In genomic region chr11:72735495-72736027, GRCh38 we compare ENCODE assay signal across 8 cellular contexts. TPM values are rescaled to one million over a fixed set of nuclear protein-coding genes. Genes with fewer than 3 reads are reported as not detected.
A peak's percentile ranks its signal among the peaks of the same experiment; 100 is the strongest.
DNase-seq lines count a peak whose midpoint lies in the region; ATAC-seq and TF ChIP-seq lines count a peak whose summit lies in the region.

No MANE protein-coding gene starts in this region.

- peaks cover 13% of the 10 kb centered on the region for H3K4me1 ChIP-seq in DND-41 (ENCODE audit: insufficient read depth, low read length)
- H3K4me1 ChIP-seq in colonic mucosa = no peaks in the 10 kb centered on the region

- H3K4me3 Mint-ChIP-seq in natural killer cell = peak overlapping the region; percentile 40

- intact Hi-C loops in natural killer cell (cut with micrococcal nuclease) (loop anchor here (1.0 to 2.0 kb wide), 3 partner anchors 13 to 78 kb away; partner anchors contain the start of gene ARAP1), colonic mucosa (cut with DNase I) (no loop called here)

- peaks cover 73% of the 10 kb centered on the region for H3K79me2 ChIP-seq in DND-41 (ENCODE audit: insufficient read depth, low read length)

- H3K36me3 ChIP-seq in DND-41 (ENCODE audit: insufficient read depth, low read length) = peaks cover 13% of the 10 kb centered on the region
- H3K36me3 ChIP-seq in colonic mucosa = no peaks in the 10 kb centered on the region

- ATAC-seq in DND-41 (ENCODE audit: insufficient read depth, low read depth) (no peak), natural killer cell (no peak), GM21381 (IDR thresholded peaks at IDR 0.05; ENCODE audit: unreplicated experiment) (no peak)

- H3K9me3 ChIP-seq in DND-41 (ENCODE audit: insufficient read depth, low read length, severe bottlenecking) = no peaks in the 10 kb centered on the region
- H3K9me3 ChIP-seq in colonic mucosa = no peaks in the 10 kb centered on the region

- H3K9me3 Mint-ChIP-seq in natural killer cell = no peaks in the 10 kb centered on the region

- H3K4me3 ChIP-seq in DND-41 (ENCODE audit: low read depth in 1 of 2, low read length in 2 of 2) = no peak overlapping the region
- no peak overlapping the region for H3K4me3 ChIP-seq in colonic mucosa

- no peak for DNase-seq in DND-41
- peak; percentile 83 for DNase-seq in OCI-M1 (lab: John Stamatoyannopoulos, UW)
- peak; percentile 15 to 39 for DNase-seq in erythroblast (lab: John Stamatoyannopoulos, UW)
- no peak for DNase-seq in natural killer cell
- DNase-seq in NCI-H2196 treated with DMSO at 0.1 percent for 48 hours (lab: John Stamatoyannopoulos, UW; ENCODE audit: unreplicated experiment) = no peak
- DNase-seq in stimulated activated CD4-positive, alpha-beta T cell treated with anti-CD3 and anti-CD28 coated beads, Interleukin-12 subunit alpha, Interleukin-12 subunit beta, amount 100 ng/mL, for 4 hours = no peak
- DNase-seq in colonic mucosa = no peak

- peaks cover 12% of the 10 kb centered on the region for H3K36me3 Mint-ChIP-seq in natural killer cell

- no peaks in the 10 kb centered on the region for H3K27me3 Mint-ChIP-seq in natural killer cell (ENCODE audit: low read depth in 2 of 2)

- peak overlapping the region; percentile 97 to 100 for H3K27ac Mint-ChIP-seq in natural killer cell

- TF ChIP-seq CTCF in DND-41 (IDR thresholded peaks at IDR 0.05; ENCODE audit: borderline replicate concordance, extremely low read depth, low read length, poor library complexity, severe bottlenecking) = no peak
- no peak for TF ChIP-seq CTCF in natural killer cell (IDR thresholded peaks at IDR 0.05)
- no peak for TF ChIP-seq CTCF in colonic mucosa (IDR thresholded peaks at IDR 0.05)

- H3K4me2 ChIP-seq in DND-41 (ENCODE audit: insufficient read depth, low read length) = no peak overlapping the region

- peaks cover 75 to 80% of the 10 kb centered on the region in 2 donors for H3K4me1 Mint-ChIP-seq in natural killer cell

- H3K27ac ChIP-seq in DND-41 (ENCODE audit: low read length) (0 out of 2 replicates have a peak overlapping the region, but pooled peaks have one; percentile 29), colonic mucosa (no peak overlapping the region)

- no peaks in the 10 kb centered on the region for H3K27me3 ChIP-seq in DND-41 (ENCODE audit: insufficient read depth, low read length, poor library complexity)
- no peaks in the 10 kb centered on the region for H3K27me3 ChIP-seq in colonic mucosa

- no peak for TF ChIP-seq POLR2A in erythroblast (IDR thresholded peaks at IDR 0.05; ENCODE audit: low read length)

- H2AFZ ChIP-seq in DND-41 (ENCODE audit: low read depth, low read length) = no peak overlapping the region

- H4K20me1 ChIP-seq in DND-41 (ENCODE audit: insufficient read depth, low read length) = peaks cover 49% of the 10 kb centered on the region

- H3K9ac ChIP-seq in DND-41 (ENCODE audit: low read depth, low read length) (no peak overlapping the region), colonic mucosa (ENCODE audit: low read depth in 2 of 2, low read length in 2 of 2) (peak overlapping the region in 1 of 2 donors; percentile 5)

RNA-seq across cellular contexts. Expression of gene ARAP1, which starts 16.6 kb away (rescaled TPM):
- total RNA-seq in natural killer cell = 100 to 1,000 TPM; 293 to 327 (median 296) TPM
- total RNA-seq in colonic mucosa = 10 to 100 TPM; 70.4 to 89.8 TPM

RNA-seq across cellular contexts. Expression of gene STARD10, which starts 58.3 kb away (rescaled TPM):
- 10 to 100 TPM; 10.9 to 17.3 (median 11.7) TPM for total RNA-seq in natural killer cell
- 100 to 1,000 TPM; 519 to 905 TPM for total RNA-seq in colonic mucosa

Comparison
In these comparisons a context has a peak if more than half of its experiments do, and no peak if none do; other contexts are left out.
1. DNase-seq: peak in OCI-M1 (single experiment) and erythroblast (2 of 2); none in DND-41 (single experiment), natural killer cell (single experiment), NCI-H2196 treated with DMSO at 0.1 percent for 48 hours (single experiment), stimulated activated CD4-positive, alpha-beta T cell treated with anti-CD3 and anti-CD28 coated beads, Interleukin-12 subunit alpha, Interleukin-12 subunit beta, amount 100 ng/mL, for 4 hours (single experiment) and colonic mucosa (single experiment).
2. RNA of gene STARD10, which starts 58.3 kb away (total RNA-seq): 519 to 905 TPM in colonic mucosa; 10.9 to 17.3 TPM in natural killer cell; every median in the first group is over 10 times any median in the second.